ENCODE assay signal across 14 cellular contexts in genomic region chr14:58812050-58812690, GRCh38.
DNase-seq lines count a peak whose midpoint lies in the region; ATAC-seq and FAIRE-seq lines count a peak whose summit lies in the region.
"Had no signal": no experiment of that assay in that cellular context is flagged by ENCODE, and none has a peak within 500 bp of the region (broad histone marks: within the 10 kb centered on the region; RNA-seq: fewer than 3 reads in every experiment).

No MANE protein-coding gene starts in this region.

- DNase-seq in caudate nucleus (lab: John Stamatoyannopoulos, UW) (peak in 1 of 61 donors; percentile 19), foreskin melanocyte (no peak), NCI-H2107 treated with DMSO at 0.1 percent for 48 hours (lab: John Stamatoyannopoulos, UW; ENCODE audit: unreplicated experiment) (no peak), RCC 7860 (ENCODE audit: low spot score) (no peak), NCI-H2196 (lab: John Stamatoyannopoulos, UW; ENCODE audit: unreplicated experiment) (no peak)
- DNase-seq: activated B cell treated with CpG ODN at 0.5 μM for 24 hours, activated gamma-delta T cell treated with Interleukin-2 at 50 U/mL for 16 hours, dermis blood vessel endothelial cell, NCI-H1048, Right ventricle myocardium superior, sigmoid colon had no signal

- H3K27ac ChIP-seq in caudate nucleus (ENCODE audit: low read depth, low read length) = peak overlapping the region; percentile 29
- H3K27ac ChIP-seq: sigmoid colon had no signal

- FAIRE-seq in RCC 7860 (lab: Jason Lieb, UNC) = no peak

- ATAC-seq in GM18498 (IDR thresholded peaks at IDR 0.05; ENCODE audit: unreplicated experiment) (peak; percentile 74), GM19467 (IDR thresholded peaks at IDR 0.05; ENCODE audit: unreplicated experiment) (peak; percentile 73), HG03103 (IDR thresholded peaks at IDR 0.05; ENCODE audit: low read depth, unreplicated experiment) (peak; percentile 76)
